8 cellular contexts compared by ENCODE assay signal in genomic region chr20:2840138-2840966, GRCh38. TPM values are rescaled to one million over a fixed set of nuclear protein-coding genes. Genes with fewer than 3 reads are reported as not detected.
DNase-seq lines count a peak whose midpoint lies in the region; ATAC-seq and TF ChIP-seq lines count a peak whose summit lies in the region.

PCED1A (minus strand) TSS chr20:2840655; CDS start chr20:2839912, 743 bp downstream.
VPS16 (plus strand) TSS chr20:2840745; CDS start chr20:2840775, 30 bp downstream.

- no peaks in the 10 kb centered on the region for H3K36me3 ChIP-seq in kidney epithelial cell (ENCODE audit: control insufficient read depth, insufficient read depth, low read length)

- H3K27me3 ChIP-seq in kidney epithelial cell (ENCODE audit: control insufficient read depth, insufficient read depth, low read length): no peaks in the 10 kb centered on the region

- POLR2A ChIA-PET in AG04449 (lab: Yijun Ruan, JAX): interaction anchor here (0.7 to 1.2 kb wide), 4 partner anchors 8 to 171 kb away, joined by 3 to 4 read pairs (median 3); no protein-coding TSS in a partner anchor

- CTCF ChIA-PET in AG04449 (lab: Yijun Ruan, JAX): interaction anchor here (0.8 to 2.8 kb wide), 6 partner anchors 11 to 160 kb away, joined by 3 to 11 read pairs (median 4); no protein-coding TSS in a partner anchor

- TF ChIP-seq CTCF in AG04449 (IDR thresholded peaks at IDR 0.05; ENCODE audit: insufficient read depth, low read length, missing control alignments) (no peak), kidney epithelial cell (IDR thresholded peaks at IDR 0.05; ENCODE audit: insufficient read depth, low read length, poor library complexity, severe bottlenecking) (no peak)

- ATAC-seq in GM18868 (IDR thresholded peaks at IDR 0.05; ENCODE audit: unreplicated experiment) (peak; percentile 96), HG03103 (IDR thresholded peaks at IDR 0.05; ENCODE audit: low read depth, unreplicated experiment) (peak; percentile 95)
- peak; percentile 99 for ATAC-seq in activated CD4-positive, CD25-positive, alpha-beta regulatory T cell treated with anti-CD3 and anti-CD28 coated beads, Interleukin-2, amount 50 U/mL, for 24 hours

- no peak for DNase-seq in AG04449 (ENCODE audit: low read depth, low spot score)
- DNase-seq in NCI-H446 (lab: John Stamatoyannopoulos, UW): peak; percentile 56 to 91
- peak; percentile 84 for DNase-seq in cerebellar cortex (ENCODE audit: low spot score)
- peak; percentile 39 for DNase-seq in kidney epithelial cell (ENCODE audit: low read depth)
- DNase-seq in stimulated activated CD4-positive, alpha-beta T cell treated with anti-CD3 and anti-CD28 coated beads, Interleukin-15, amount 100 ng/mL, for 48 hours (ENCODE audit: low read depth in 2 of 2): peak; percentile 81 to 87

- H3K4me3 ChIP-seq in AG04449 (ENCODE audit: low read depth, low read length) (peak within 1 kb of the TSS; percentile 87), kidney epithelial cell (ENCODE audit: low read depth, low read length) (peak within 1 kb of the TSS; percentile 62)

RNA-seq across cellular contexts. Expression of gene PCED1A, which starts in this region (rescaled TPM):
- total RNA-seq in kidney epithelial cell: 30.4 and 35.5 TPM in 2 replicates

RNA-seq across cellular contexts. Expression of gene VPS16, which starts in this region (rescaled TPM):
- total RNA-seq in kidney epithelial cell: 38.6 and 40.4 TPM in 2 replicates
